28 cellular contexts compared by ENCODE assay signal in the genomic region with DNA sequence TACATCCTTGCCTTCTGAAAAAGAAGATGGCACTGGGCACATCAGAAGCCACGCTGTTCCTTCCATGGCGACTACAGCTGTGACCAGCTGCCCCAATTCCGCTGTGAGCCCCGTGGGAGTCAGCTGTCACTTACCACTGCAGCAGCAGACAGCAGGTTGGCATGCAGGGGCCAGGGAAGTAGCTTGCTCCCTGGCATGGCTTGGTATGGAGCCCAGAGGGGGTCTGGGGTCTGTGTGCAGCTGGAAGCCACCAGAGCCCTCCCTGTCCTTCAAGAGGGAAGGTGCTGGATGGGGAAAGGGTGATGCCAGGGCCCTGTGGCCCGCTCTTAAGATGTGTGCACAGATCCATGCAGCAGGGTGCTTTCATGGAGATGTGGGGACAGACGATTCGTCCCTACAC. TPM values are rescaled to one million over a fixed set of nuclear protein-coding genes. Genes with fewer than 3 reads are reported as not detected.
"Had no signal": no experiment of that assay in that cellular context is flagged by ENCODE, and none has a peak within 500 bp of the region (broad histone marks: within the 10 kb centered on the region; RNA-seq: fewer than 3 reads in every experiment).

No MANE protein-coding gene starts in this region.

- H3K27me3 ChIP-seq: esophagus muscularis mucosa, hepatocyte, left lung, transverse colon had no signal

- ATAC-seq: activated CD8-positive, alpha-beta T cell treated with anti-CD3 and anti-CD28 coated beads, Interleukin-2, amount 10 ng/mL, durations not matched to agents 7 days and 5 days; left lung; natural killer cell treated with Interleukin-12 subunit alpha and Interleukin-12 subunit beta and Interleukin-15 and Interleukin-18, amount 100 ng/mL, for 72 hours; right cardiac atrium; stimulated activated memory B cell treated with anti-CD40 and anti-IgM and Interleukin-4, amounts not matched to agents 10 μg/mL and 1 μg/mL and 100 μg/mL, for 72 hours had no signal

- H3K9ac ChIP-seq: parathyroid adenoma had no signal

- H3K27ac ChIP-seq: coronary artery, left lung, parathyroid adenoma, skin epidermis, transverse colon, WERI-Rb-1 had no signal

- H3K4me3 ChIP-seq: coronary artery, esophagus muscularis mucosa, hepatocyte, left lung, skin epidermis, transverse colon had no signal

- H3K79me2 ChIP-seq: hepatocyte, parathyroid adenoma had no signal

- H3K36me3 ChIP-seq: esophagus muscularis mucosa, left lung, transverse colon, WERI-Rb-1 had no signal

- H2AFZ ChIP-seq: hepatocyte, parathyroid adenoma had no signal

- H3K4me2 ChIP-seq: hepatocyte had no signal

- H3K9me3 ChIP-seq: esophagus muscularis mucosa, left lung, transverse colon had no signal

- DNase-seq: activated CD4-positive, alpha-beta T cell treated with anti-CD3 and anti-CD28 coated beads, Interleukin-2, amount 50 U/mL, for 1 hour; activated CD4-positive, CD25-positive, alpha-beta regulatory T cell treated with anti-CD3 and anti-CD28 coated beads, Interleukin-2, amount 50 U/mL, for 72 hours; activated CD8-positive, alpha-beta T cell treated with anti-CD3 and anti-CD28 coated beads, Interleukin-2, amount 10 ng/mL, durations not matched to agents 7 days and 5 days; activated naive CD4-positive, alpha-beta T cell; activated T-cell treated with anti-CD3 and anti-CD28 coated beads, Interleukin-2, amount 50 U/mL, for 1 hour; amniotic stem cell; glutamatergic neuron; immature natural killer cell; kidney glomerular epithelial cell; stimulated activated CD4-positive, alpha-beta T cell treated with anti-CD3 and anti-CD28 coated beads, Interleukin-2, amount 100 ng/mL, for 24 hours; transverse colon; WERI-Rb-1 had no signal

RNA-seq across cellular contexts. Expression of a gene that starts 37.3 kb away (rescaled TPM):
- total RNA-seq: activated T-helper 2 cell treated with anti-CD3 and anti-CD28 coated beads, Interferon-gamma antibody, Interleukin-2, Interleukin-4, amounts not matched to agents 10 μg/mL and 5 μg/mL and 100 μg/mL, durations not matched to agents 14 hours and 24 hours and 36 hours; bronchial epithelial cell; esophagus muscularis mucosa; frontal cortex; left lung; lung microvascular endothelial cell; mesothelial cell of epicardium; natural killer cell treated with Interleukin-12 subunit alpha and Interleukin-12 subunit beta and Interleukin-15 and Interleukin-18, amount 100 ng/mL, for 72 hours; pulmonary artery endothelial cell; right cardiac atrium; temporal lobe; transverse colon had no signal
- polyA plus RNA-seq: immature natural killer cell, right cardiac atrium had no signal

RNA-seq across cellular contexts. Expression of a gene that starts 43.7 kb away (rescaled TPM):
- total RNA-seq: activated CD8-positive, alpha-beta T cell treated with anti-CD3 and anti-CD28 coated beads, Interleukin-2, amount 10 ng/mL, durations not matched to agents 7 days and 5 days; activated T-helper 2 cell treated with anti-CD3 and anti-CD28 coated beads, Interferon-gamma antibody, Interleukin-2, Interleukin-4, amounts not matched to agents 10 μg/mL and 5 μg/mL and 100 μg/mL, durations not matched to agents 14 hours and 24 hours and 36 hours; bronchial epithelial cell; lung microvascular endothelial cell; mesothelial cell of epicardium; pulmonary artery endothelial cell; temporal lobe had no signal
